Comparison of ENCODE assay signal across 8 cellular contexts in the genomic region with DNA sequence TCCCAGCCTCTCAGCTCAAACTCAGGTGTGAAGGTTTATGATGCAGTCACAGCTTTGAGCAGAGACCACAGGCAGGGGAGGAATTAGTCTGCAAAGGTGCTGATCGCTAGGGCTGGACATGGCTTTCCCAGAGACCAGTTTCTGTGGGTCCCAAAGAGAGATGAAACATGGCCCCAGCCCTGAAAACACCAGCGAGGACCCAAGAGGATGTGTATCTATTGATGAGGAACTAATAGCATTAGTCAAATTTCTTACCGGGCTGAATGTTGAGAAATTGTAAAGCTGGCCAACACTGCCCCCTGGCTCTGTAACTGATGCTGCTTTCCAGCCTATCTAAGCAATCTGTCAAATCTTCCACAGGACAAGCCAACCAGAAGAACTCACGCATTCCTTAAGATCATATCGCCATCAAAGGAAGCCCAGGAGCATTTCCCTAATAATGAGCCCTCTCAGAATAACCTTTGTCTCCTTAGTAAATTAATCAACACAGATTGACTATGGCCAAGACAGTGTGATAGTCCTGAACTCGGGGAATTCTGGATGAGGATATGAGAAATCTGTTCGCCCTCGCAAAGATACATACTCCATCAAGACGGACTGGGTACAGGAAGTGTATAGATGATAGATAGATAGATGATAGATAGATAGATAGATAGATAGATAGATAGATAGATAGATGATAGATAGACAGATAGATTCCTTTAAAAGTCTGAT. TPM values are rescaled to one million over a fixed set of nuclear protein-coding genes. Genes with fewer than 3 reads are reported as not detected.
DNase-seq lines count a peak whose midpoint lies in the region; ATAC-seq and TF ChIP-seq lines count a peak whose summit lies in the region.

No MANE protein-coding gene starts in this region.

- no peak for TF ChIP-seq POLR2A in suprapubic skin (IDR thresholded peaks at IDR 0.05)

- CTCF ChIA-PET in activated CD8-positive, alpha-beta memory T cell treated with anti-CD3 and anti-CD28 coated beads, Interleukin-2, amount 10 ng/mL, durations not matched to agents 7 days and 5 days (lab: Charles Lee) = interaction anchor here (0.6 to 11.9 kb wide), 12 partner anchors 11 to 134 kb away, joined by 3 to 128 read pairs (median 4); a partner anchor contains a TSS

- peaks cover 8% of the 10 kb centered on the region for H3K4me1 ChIP-seq in suprapubic skin

- H3K4me3 ChIP-seq in suprapubic skin = no peak overlapping the region

- peak; percentile 62 for ATAC-seq in HG02588 (IDR thresholded peaks at IDR 0.05; ENCODE audit: unreplicated experiment)
- ATAC-seq in activated CD8-positive, alpha-beta memory T cell treated with anti-CD3 and anti-CD28 coated beads, Interleukin-2, amount 10 ng/mL, durations not matched to agents 7 days and 5 days = peak; percentile 82
- peak; percentile 76 for ATAC-seq in esophagus mucosa
- ATAC-seq in natural killer cell = peak; percentile 68 to 86 (median 83)

- intact Hi-C loops in natural killer cell (cut with micrococcal nuclease) = loop anchor here (1.0 to 5.0 kb wide), 2 partner anchors 70 to 1128 kb away; no protein-coding TSS in a partner anchor

- DNase-seq in NCI-H510A treated with DMSO at 0.1 percent for 48 hours (lab: John Stamatoyannopoulos, UW) (peak; percentile 84), NCI-H510A (lab: John Stamatoyannopoulos, UW) (no peak), NCI-H2227 treated with DMSO at 0.1 percent for 48 hours (lab: John Stamatoyannopoulos, UW) (peak; percentile 38), natural killer cell (peak; percentile 58), suprapubic skin (ENCODE audit: low spot score in 2 of 2) (peak in 1 of 2 donors; percentile 70)
- DNase-seq in activated CD8-positive, alpha-beta memory T cell treated with anti-CD3 and anti-CD28 coated beads, Interleukin-2, amount 10 ng/mL, durations not matched to agents 7 days and 5 days = peak; percentile 76

- no peaks in the 10 kb centered on the region for H3K9me3 ChIP-seq in suprapubic skin

- no peak overlapping the region for H3K27ac Mint-ChIP-seq in activated CD8-positive, alpha-beta memory T cell treated with anti-CD3 and anti-CD28 coated beads, Interleukin-2, amount 10 ng/mL, durations not matched to agents 7 days and 5 days
- H3K27ac Mint-ChIP-seq in natural killer cell = no peak overlapping the region

- H3K4me3 Mint-ChIP-seq in activated CD8-positive, alpha-beta memory T cell treated with anti-CD3 and anti-CD28 coated beads, Interleukin-2, amount 10 ng/mL, durations not matched to agents 7 days and 5 days = no peak overlapping the region
- H3K4me3 Mint-ChIP-seq in natural killer cell = no peak overlapping the region

- H3K4me1 Mint-ChIP-seq in activated CD8-positive, alpha-beta memory T cell treated with anti-CD3 and anti-CD28 coated beads, Interleukin-2, amount 10 ng/mL, durations not matched to agents 7 days and 5 days = peaks cover 5% of the 10 kb centered on the region
- H3K4me1 Mint-ChIP-seq in natural killer cell = peaks cover 7 to 11% of the 10 kb centered on the region in 2 donors

- no peaks in the 10 kb centered on the region for H3K36me3 Mint-ChIP-seq in activated CD8-positive, alpha-beta memory T cell treated with anti-CD3 and anti-CD28 coated beads, Interleukin-2, amount 10 ng/mL, durations not matched to agents 7 days and 5 days
- no peaks in the 10 kb centered on the region for H3K36me3 Mint-ChIP-seq in natural killer cell

- H3K27me3 ChIP-seq in suprapubic skin = peaks cover 18% of the 10 kb centered on the region

- no peak for TF ChIP-seq EP300 in suprapubic skin (IDR thresholded peaks at IDR 0.05)

- no peaks in the 10 kb centered on the region for H3K9me3 Mint-ChIP-seq in activated CD8-positive, alpha-beta memory T cell treated with anti-CD3 and anti-CD28 coated beads, Interleukin-2, amount 10 ng/mL, durations not matched to agents 7 days and 5 days (ENCODE audit: low read depth)
- no peaks in the 10 kb centered on the region for H3K9me3 Mint-ChIP-seq in natural killer cell

- peaks cover 20% of the 10 kb centered on the region for H3K27me3 Mint-ChIP-seq in activated CD8-positive, alpha-beta memory T cell treated with anti-CD3 and anti-CD28 coated beads, Interleukin-2, amount 10 ng/mL, durations not matched to agents 7 days and 5 days
- H3K27me3 Mint-ChIP-seq in natural killer cell (ENCODE audit: low read depth in 2 of 2) = peaks cover 14 to 21% of the 10 kb centered on the region in 2 donors

- peak; percentile 84 for TF ChIP-seq CTCF in natural killer cell (IDR thresholded peaks at IDR 0.05)
- peak; percentile 71 to 86 for TF ChIP-seq CTCF in suprapubic skin (IDR thresholded peaks at IDR 0.05)

- 17% methylated on average over 9 of the region's 9 CpGs for WGBS in suprapubic skin

- H3K36me3 ChIP-seq in suprapubic skin = no peaks in the 10 kb centered on the region

- no peak overlapping the region for H3K27ac ChIP-seq in suprapubic skin

RNA-seq across cellular contexts. Expression of a gene that starts 7.8 kb away (rescaled TPM):
- 10 to 100 TPM; 44.4 TPM for total RNA-seq in activated CD8-positive, alpha-beta memory T cell treated with anti-CD3 and anti-CD28 coated beads, Interleukin-2, amount 10 ng/mL, durations not matched to agents 7 days and 5 days
- total RNA-seq in esophagus mucosa (6.7 TPM), natural killer cell (10 to 100 TPM; 46.3 to 67.4 (median 57.4) TPM), suprapubic skin (10 to 100 TPM; 29.0 to 80.0 (median 47.6) TPM)

RNA-seq across cellular contexts. Expression of a gene that starts 16.2 kb away (rescaled TPM):
- total RNA-seq in activated CD8-positive, alpha-beta memory T cell treated with anti-CD3 and anti-CD28 coated beads, Interleukin-2, amount 10 ng/mL, durations not matched to agents 7 days and 5 days = not detected
- total RNA-seq in esophagus mucosa (not detected), natural killer cell (not detected), suprapubic skin (not detected)
